ENCODE assay signal across 22 cellular contexts in the genomic region with DNA sequence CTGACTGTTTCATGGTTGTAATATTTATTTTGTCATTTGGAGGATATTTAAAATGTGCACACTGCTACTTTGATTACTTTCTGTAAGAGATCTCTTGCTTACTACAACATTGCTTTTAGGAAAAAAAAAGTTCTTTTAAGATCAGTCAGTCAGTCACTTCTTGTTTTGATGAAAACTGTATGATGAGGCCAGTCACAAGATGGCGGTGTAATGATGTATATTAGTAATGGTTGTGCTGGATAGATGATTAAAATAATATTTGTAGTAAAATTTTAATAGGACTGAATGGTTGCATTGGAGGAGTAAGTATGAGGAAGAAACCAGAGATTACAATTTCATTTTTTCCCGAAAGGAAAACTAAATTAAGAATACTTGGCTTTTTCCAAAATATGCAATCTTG.
DNase-seq lines count a peak whose midpoint lies in the region; ATAC-seq, FAIRE-seq and TF ChIP-seq lines count a peak whose summit lies in the region.
"Had no signal": no experiment of that assay in that cellular context is flagged by ENCODE, and none has a peak within 500 bp of the region (broad histone marks: within the 10 kb centered on the region; RNA-seq: fewer than 3 reads in every experiment).

No MANE protein-coding gene starts in this region.

- no peak overlapping the region for H3K4me2 ChIP-seq in PC-3 (ENCODE audit: low read length)
- H3K4me2 ChIP-seq: A549 had no signal

- H3K9me2 ChIP-seq in PC-3 (replicated peaks; ENCODE audit: low read length), result no peaks in the 10 kb centered on the region

- peaks cover 6% of the 10 kb centered on the region for H3K4me1 ChIP-seq in PC-3 (ENCODE audit: insufficient read depth, low read length)
- H3K4me1 ChIP-seq: A549, ascending aorta, parathyroid adenoma, right atrium auricular region had no signal

- ATAC-seq in PC-3 (no peak), GM21447 (IDR thresholded peaks at IDR 0.05; ENCODE audit: unreplicated experiment) (no peak), Right ventricle myocardium inferior (no peak)
- ATAC-seq: A549; activated CD4-positive, alpha-beta T cell treated with anti-CD3 and anti-CD28 coated beads for 36 hours; activated CD8-positive, alpha-beta T cell treated with anti-CD3 and anti-CD28 coated beads, Interleukin-2, amount 10 ng/mL, durations not matched to agents 7 days and 5 days; HepG2 had no signal

- H3K9ac ChIP-seq in PC-3 (ENCODE audit: low read length), result no peak overlapping the region
- H3K9ac ChIP-seq: GM23248, parathyroid adenoma had no signal

- FAIRE-seq in D721Med (lab: Jason Lieb, UNC), result no peak
- FAIRE-seq: A549, HepG2 had no signal

- intact Hi-C loops in PC-3 (cut with micrococcal nuclease) (loop anchor here (2.0 to 10.0 kb wide), 3 partner anchors 264 to 820 kb away; no protein-coding TSS in a partner anchor), Right ventricle myocardium inferior (cut with DNase I) (no loop called here)

- H2AFZ ChIP-seq in PC-3 (ENCODE audit: low read length), result no peak overlapping the region
- H2AFZ ChIP-seq: GM23248, parathyroid adenoma had no signal

- H3K27ac ChIP-seq in PC-3 (ENCODE audit: low read length), result no peak overlapping the region
- H3K27ac ChIP-seq: A549, ascending aorta, GM23248, parathyroid adenoma, right atrium auricular region, SK-N-MC had no signal

- H3K27me3 ChIP-seq in PC-3 (ENCODE audit: low read length), result no peaks in the 10 kb centered on the region
- H3K27me3 ChIP-seq: ascending aorta, right atrium auricular region had no signal

- H3F3A ChIP-seq in PC-3 (ENCODE audit: low read length, unreplicated experiment), result no peaks in the 10 kb centered on the region

- no peaks in the 10 kb centered on the region for H3K9me3 ChIP-seq in PC-3 (ENCODE audit: low read length)
- H3K9me3 ChIP-seq: A549, ascending aorta, right atrium auricular region had no signal

- no peak overlapping the region for H3K4me3 ChIP-seq in PC-3 (ENCODE audit: low read length)
- H3K4me3 ChIP-seq: A549, ascending aorta, GM23248, right atrium auricular region, SK-N-MC had no signal

- POLR2A ChIA-PET in PC-3 (lab: Charles Lee; ENCODE audit: unreplicated experiment), result no interaction called here

- BruUV-seq in PC-3 (replicated peaks; lab: Mats Ljungman, UMichigan), result no TSS peak

- TF ChIP-seq CTCF in D721Med (IDR thresholded peaks at IDR 0.05; ENCODE audit: insufficient read depth, missing control alignments) (peak; percentile 2), PC-3 (conservative IDR thresholded peaks at IDR 0.05; ENCODE audit: low read depth, low read length) (peak; percentile 34; the same call in 1 of the 2 replicates)

- H3K79me2 ChIP-seq in PC-3 (ENCODE audit: low read length), result no peaks in the 10 kb centered on the region
- H3K79me2 ChIP-seq: parathyroid adenoma had no signal

- H4K20me1 ChIP-seq in PC-3 (ENCODE audit: low read length), result no peaks in the 10 kb centered on the region

- CTCF ChIA-PET in PC-3 (lab: Charles Lee), result no interaction called here

- no peaks in the 10 kb centered on the region for H3K36me3 ChIP-seq in PC-3 (ENCODE audit: low read depth, low read length)
- H3K36me3 ChIP-seq: ascending aorta, right atrium auricular region had no signal

- no peak for DNase-seq in D721Med (ENCODE audit: insufficient read length, low spot score)
- DNase-seq in HT-29 (ENCODE audit: low spot score), result peak; percentile 7
- DNase-seq in PC-3, result no peak
- peak; percentile 19 for DNase-seq in dermis blood vessel endothelial cell
- DNase-seq in foreskin melanocyte, result no peak
- no peak for DNase-seq in Right ventricle myocardium inferior (ENCODE audit: missing footprints)
- no peak for DNase-seq in T-helper 1 cell
- DNase-seq: activated CD4-positive, alpha-beta T cell treated with anti-CD3 and anti-CD28 coated beads for 36 hours; activated CD8-positive, alpha-beta T cell treated with anti-CD3 and anti-CD28 coated beads, Interleukin-2, amount 10 ng/mL, durations not matched to agents 7 days and 5 days; glutamatergic neuron; GM23248; NCI-H2029; NCI-H526 treated with DMSO at 0.1 percent for 48 hours; stimulated activated CD4-positive, alpha-beta T cell treated with anti-CD3 and anti-CD28 coated beads, Interleukin-4, amount 100 ng/mL, for 1 hour; trophoblast cell had no signal

Comparison
In these comparisons a context has a peak if more than half of its experiments do, and no peak if none do; other contexts are left out.
1. DNase-seq: peak in HT-29 (single experiment) and dermis blood vessel endothelial cell (single experiment); none in D721Med (single experiment), PC-3 (single experiment), foreskin melanocyte (single experiment), Right ventricle myocardium inferior (single experiment) and T-helper 1 cell (0 of 5).